Comparison of ENCODE assay signal across 8 cellular contexts in the genomic region with DNA sequence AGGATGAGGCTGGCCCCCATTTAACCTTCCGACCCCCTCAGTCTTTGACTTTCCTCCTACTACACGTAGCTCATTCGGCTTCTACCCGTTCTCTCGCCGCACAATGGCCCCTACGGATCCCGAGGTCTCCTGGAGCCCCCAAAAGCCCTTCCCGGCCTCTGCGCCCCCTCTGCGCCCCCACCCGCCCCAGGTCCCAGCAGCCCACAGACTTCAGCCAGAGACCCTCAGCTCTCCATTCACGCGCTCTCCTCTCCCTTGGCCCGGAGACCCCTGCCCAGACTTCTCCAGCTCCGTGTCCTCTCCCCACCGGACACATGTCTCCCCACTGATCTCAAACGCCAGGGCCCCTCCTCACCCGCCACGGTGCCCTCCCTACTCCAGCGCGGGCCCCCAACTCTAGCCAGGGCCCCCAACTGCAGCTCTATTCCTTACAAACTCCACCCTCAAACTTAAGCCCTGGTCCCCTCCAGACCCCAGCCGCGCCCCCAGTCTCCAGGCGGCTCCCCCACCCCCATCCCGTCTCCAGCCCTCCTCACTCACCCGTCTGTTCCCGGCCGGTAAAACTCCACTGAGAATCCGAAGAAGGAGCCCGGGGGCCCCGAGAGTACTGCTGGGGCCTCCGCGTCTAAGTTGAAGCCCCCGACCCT. TPM values are rescaled to one million over a fixed set of nuclear protein-coding genes. Genes with fewer than 3 reads are reported as not detected.
DNase-seq lines count a peak whose midpoint lies in the region; ATAC-seq and TF ChIP-seq lines count a peak whose summit lies in the region.

No MANE protein-coding gene starts in this region.

- TF ChIP-seq CTCF in A673 (conservative IDR thresholded peaks at IDR 0.05; ENCODE audit: low read depth, low read length) = no peak

- H3K9me3 Mint-ChIP-seq in naive B cell = no peaks in the 10 kb centered on the region

- H3K4me3 ChIP-seq in A673 (ENCODE audit: low read depth, low read length, poor library complexity, severe bottlenecking) (peak overlapping the region; percentile 94), ectodermal cell (ENCODE audit: insufficient read depth, low read depth, low read length) (peak overlapping the region; percentile 87)
- peak overlapping the region; percentile 83 for H3K4me3 ChIP-seq in Jurkat, Clone E6-1 (ENCODE audit: low read length)

- no TSS peak for BruUV-seq in A673 (replicated peaks; lab: Mats Ljungman, UMichigan)

- H3K9me3 ChIP-seq in A673 (ENCODE audit: low read depth, low read length, poor library complexity, severe bottlenecking) (no peaks in the 10 kb centered on the region), ectodermal cell (ENCODE audit: control insufficient read depth, low read length) (no peaks in the 10 kb centered on the region)

- peaks cover 0 to 22% (median 8%) of the 10 kb centered on the region in 3 donors for H3K27me3 Mint-ChIP-seq in naive B cell

- peaks cover 51% of the 10 kb centered on the region for H3K4me1 ChIP-seq in A673 (ENCODE audit: insufficient read depth, low read length, poor library complexity, severe bottlenecking)
- peaks cover 30% of the 10 kb centered on the region for H3K4me1 ChIP-seq in ectodermal cell (ENCODE audit: control insufficient read depth, insufficient read depth, low read length)

- no peaks in the 10 kb centered on the region for H3K27me3 ChIP-seq in A673 (replicated peaks; ENCODE audit: insufficient read depth, low read depth, low read length, poor library complexity)
- H3K27me3 ChIP-seq in ectodermal cell (ENCODE audit: control insufficient read depth, insufficient read depth, low read length, poor library complexity, severe bottlenecking) = no peaks in the 10 kb centered on the region

- POLR2A ChIA-PET in A673 (lab: Charles Lee; ENCODE audit: low non-redundant PET) = no interaction called here

- peak overlapping the region; percentile 85 to 96 (median 92) for H3K4me3 Mint-ChIP-seq in naive B cell

- no peaks in the 10 kb centered on the region for H3K36me3 ChIP-seq in A673 (ENCODE audit: insufficient read depth, low read length, poor library complexity, severe bottlenecking)
- H3K36me3 ChIP-seq in ectodermal cell (ENCODE audit: control insufficient read depth, insufficient read depth, low read length) = no peaks in the 10 kb centered on the region

- ATAC-seq in naive B cell (ENCODE audit: low read depth in 2 of 2) (peak; percentile 13 to 16), HG02678 (IDR thresholded peaks at IDR 0.05; ENCODE audit: unreplicated experiment) (no peak), GM21737 (IDR thresholded peaks at IDR 0.05; ENCODE audit: unreplicated experiment) (no peak)

- 0% methylated on average over 35 of the region's 35 CpGs for WGBS in ectodermal cell, 2 experiments

- CTCF ChIA-PET in A673 (lab: Charles Lee) = interaction anchor here (0.6 to 2.4 kb wide), 6 partner anchors 14 to 1934 kb away, joined by 3 to 9 read pairs (median 5); no protein-coding TSS in a partner anchor

- DNase-seq in A673 (ENCODE audit: low spot score) (no peak), naive B cell (no peak), NCI-H69 (lab: John Stamatoyannopoulos, UW) (no peak), NCI-H748 (lab: John Stamatoyannopoulos, UW; ENCODE audit: unreplicated experiment) (no peak)
- DNase-seq in Jurkat, Clone E6-1 (ENCODE audit: low read depth, low spot score) = no peak

- no peaks in the 10 kb centered on the region for H3K36me3 Mint-ChIP-seq in naive B cell

- H3K27ac ChIP-seq in A673 (ENCODE audit: low read depth, low read length, poor library complexity, severe bottlenecking) (peak overlapping the region; percentile 90), ectodermal cell (ENCODE audit: insufficient read depth, low read depth, low read length, poor library complexity, severe bottlenecking) (peak overlapping the region; percentile 73)

- intact Hi-C loops in A673 (cut with micrococcal nuclease; ENCODE audit: unreplicated experiment) = no loop called here

- H3K27ac Mint-ChIP-seq in naive B cell = peak overlapping the region; percentile 11 to 96 (median 71)

- H3K4me1 Mint-ChIP-seq in naive B cell = peaks cover 45 to 73% (median 69%) of the 10 kb centered on the region in 3 donors

RNA-seq across cellular contexts. Expression of a gene that starts 0.5 kb away (rescaled TPM):
- 96.8 and 108 TPM in 2 replicates for total RNA-seq in A673 (2021)
- 41.2 TPM for polyA plus RNA-seq in Jurkat, Clone E6-1 (2012; ENCODE audit: insufficient read depth, insufficient read length)
- 93.8 TPM for polyA plus RNA-seq in ectodermal cell (2013, experiment 1 of 4)
- 102 TPM for polyA plus RNA-seq in ectodermal cell (2013, experiment 2 of 4)
- polyA plus RNA-seq in ectodermal cell (2013, experiment 3 of 4) = 70.6 TPM
- polyA plus RNA-seq in ectodermal cell (2013, experiment 4 of 4) = 73.7 TPM
- 1 to 10 TPM in 5 of 6 donors, not detected in 1; 1.7 to 4.6 (median 2.3) TPM for polyA plus RNA-seq in naive B cell (ENCODE audit: low read depth in 6 of 6)

RNA-seq across cellular contexts. Expression of a gene that starts 34.0 kb away (rescaled TPM):
- 17.5 and 26.8 TPM in 2 replicates for total RNA-seq in A673 (2021)
- 2.7 TPM for polyA plus RNA-seq in Jurkat, Clone E6-1 (2012; ENCODE audit: insufficient read depth, insufficient read length)
- polyA plus RNA-seq in ectodermal cell (2013, experiment 1 of 4) = 59.3 TPM
- polyA plus RNA-seq in ectodermal cell (2013, experiment 2 of 4) = 54.5 TPM
- polyA plus RNA-seq in ectodermal cell (2013, experiment 3 of 4) = 48.9 TPM
- polyA plus RNA-seq in ectodermal cell (2013, experiment 4 of 4) = 46.6 TPM
- 10 to 100 TPM in 3 of 6 donors, 1 to 10 TPM in 3; 6.1 to 18.2 (median 10.5) TPM for polyA plus RNA-seq in naive B cell (ENCODE audit: low read depth in 6 of 6)

RNA-seq across cellular contexts. Expression of a gene that starts 54.3 kb away (rescaled TPM):
- total RNA-seq in A673 (2021) = not detected in 2 replicates
- not detected for polyA plus RNA-seq in Jurkat, Clone E6-1 (2012; ENCODE audit: insufficient read depth, insufficient read length)
- polyA plus RNA-seq in ectodermal cell (2013, experiment 1 of 4) = 0.26 TPM
- 0.12 TPM for polyA plus RNA-seq in ectodermal cell (2013, experiment 2 of 4)
- not detected for polyA plus RNA-seq in ectodermal cell (2013, experiment 3 of 4)
- polyA plus RNA-seq in ectodermal cell (2013, experiment 4 of 4) = 0.20 TPM
- not detected for polyA plus RNA-seq in naive B cell (ENCODE audit: low read depth in 6 of 6)

RNA-seq across cellular contexts. Expression of a gene that starts 54.8 kb away (rescaled TPM):
- not detected in 2 replicates for total RNA-seq in A673 (2021)
- 23.7 TPM for polyA plus RNA-seq in Jurkat, Clone E6-1 (2012; ENCODE audit: insufficient read depth, insufficient read length)
- not detected for polyA plus RNA-seq in ectodermal cell (2013, experiment 1 of 4)
- not detected for polyA plus RNA-seq in ectodermal cell (2013, experiment 2 of 4)
- not detected for polyA plus RNA-seq in ectodermal cell (2013, experiment 3 of 4)
- not detected for polyA plus RNA-seq in ectodermal cell (2013, experiment 4 of 4)
- 10 to 100 TPM in 2 of 6 donors, 1 to 10 TPM in 4; 7.9 to 36.6 (median 9.5) TPM for polyA plus RNA-seq in naive B cell (ENCODE audit: low read depth in 6 of 6)

Comparison
In these comparisons a context has a peak if more than half of its experiments do, and no peak if none do; other contexts are left out.
1. ATAC-seq: peak in naive B cell (2 of 2); none in HG02678 (single experiment) and GM21737 (single experiment).
2. Peak in every context shown above with its lines, with median percentiles within 50 percentile points of each other: H3K4me3 ChIP-seq.